Comparison of ENCODE assay signal across 26 cellular contexts in genomic region chr11:34999453-34999852, GRCh38.
DNase-seq lines count a peak whose midpoint lies in the region; ATAC-seq, FAIRE-seq and TF ChIP-seq lines count a peak whose summit lies in the region.
"Had no signal": no experiment of that assay in that cellular context is flagged by ENCODE, and none has a peak within 500 bp of the region (broad histone marks: within the 10 kb centered on the region; RNA-seq: fewer than 3 reads in every experiment).

No MANE protein-coding gene starts in this region.

- no peaks in the 10 kb centered on the region for H3K27me3 ChIP-seq in ACC112 (ENCODE audit: insufficient read depth, low read length)
- no peaks in the 10 kb centered on the region for H3K27me3 ChIP-seq in CD4-positive, alpha-beta T cell (ENCODE audit: control insufficient read depth, insufficient read depth, low read length)
- H3K27me3 ChIP-seq: breast epithelium, heart left ventricle, neutrophil had no signal

- no peak overlapping the region for H3K4me3 ChIP-seq in ACC112 (ENCODE audit: low read depth, low read length)
- no peak overlapping the region for H3K4me3 ChIP-seq in NB4 (ENCODE audit: low read depth, low read length)
- H3K4me3 ChIP-seq: breast epithelium, heart left ventricle, psoas muscle, SK-N-MC had no signal

- no peak for TF ChIP-seq CTCF in CD4-positive, alpha-beta T cell (IDR thresholded peaks at IDR 0.05)
- TF ChIP-seq CTCF in NB4 (IDR thresholded peaks at IDR 0.05; ENCODE audit: low read depth, low read length) (no peak), D721Med (IDR thresholded peaks at IDR 0.05; ENCODE audit: insufficient read depth, missing control alignments) (no peak)

- H3K27ac Mint-ChIP-seq in CD4-positive, alpha-beta T cell, result peak overlapping the region; percentile 74
- H3K27ac Mint-ChIP-seq in activated naive CD8-positive, alpha-beta T cell treated with anti-CD3 and anti-CD28 coated beads for 36 hours, result peak overlapping the region; percentile 10
- H3K27ac Mint-ChIP-seq: activated CD4-positive, alpha-beta memory T cell treated with anti-CD3 and anti-CD28 coated beads, Interleukin-2, amount 10 ng/mL, durations not matched to agents 7 days and 5 days; T-helper 2 cell treated with Interferon-gamma antibody and Interleukin-4, amounts not matched to agents 5 μg/mL and 100 μg/mL, for 36 hours; WTC11 had no signal

- DNase-seq in CD4-positive, alpha-beta T cell, result no peak
- DNase-seq in NB4 (ENCODE audit: low read depth) (peak; percentile 20), HCEC 1CT (no peak), D721Med (ENCODE audit: insufficient read length, low spot score) (no peak)
- no peak for DNase-seq in activated naive CD8-positive, alpha-beta T cell treated with anti-CD3 and anti-CD28 coated beads for 36 hours
- DNase-seq: activated CD4-positive, alpha-beta memory T cell treated with anti-CD3 and anti-CD28 coated beads, Interleukin-2, amount 10 ng/mL, durations not matched to agents 7 days and 5 days; activated gamma-delta T cell treated with Interleukin-2 at 50 U/mL for 16 hours; amniotic stem cell; effector CD4-positive, alpha-beta T cell; heart left ventricle; mesenchymal stem cell; NCI-H1694 treated with DMSO at 0.1 percent for 48 hours; NCI-H2171 treated with DMSO at 0.1 percent for 48 hours; NCI-H526 treated with DMSO at 0.1 percent for 48 hours; psoas muscle; stimulated activated CD8-positive, alpha-beta memory T cell treated with anti-CD3 and anti-CD28 coated beads, Interleukin-4, amount 100 ng/mL, for 48 hours; trophoblast cell had no signal

- H3K27ac ChIP-seq in ACC112 (ENCODE audit: low read depth, low read length), result 0 out of 2 replicates have a peak overlapping the region, but pooled peaks have one; percentile 20
- H3K27ac ChIP-seq in CD4-positive, alpha-beta T cell (ENCODE audit: low read depth, low read length), result no peak overlapping the region
- H3K27ac ChIP-seq: breast epithelium, epithelial cell of prostate, heart left ventricle, KMS-11, neutrophil, psoas muscle, SK-N-MC had no signal

- no peak for FAIRE-seq in D721Med (lab: Jason Lieb, UNC)

- peak; percentile 58 for ATAC-seq in CD4-positive, alpha-beta T cell (ENCODE audit: poor library complexity)
- ATAC-seq in esophagus mucosa, result no peak
- ATAC-seq: heart left ventricle, psoas muscle, WTC11 had no signal

- no peaks in the 10 kb centered on the region for H3K9me3 Mint-ChIP-seq in CD4-positive, alpha-beta T cell
- peaks cover 2% of the 10 kb centered on the region for H3K9me3 Mint-ChIP-seq in activated naive CD8-positive, alpha-beta T cell treated with anti-CD3 and anti-CD28 coated beads for 36 hours
- H3K9me3 Mint-ChIP-seq: activated CD4-positive, alpha-beta memory T cell treated with anti-CD3 and anti-CD28 coated beads, Interleukin-2, amount 10 ng/mL, durations not matched to agents 7 days and 5 days; T-helper 2 cell treated with Interferon-gamma antibody and Interleukin-4, amounts not matched to agents 5 μg/mL and 100 μg/mL, for 36 hours; WTC11 had no signal

- H3K27me3 Mint-ChIP-seq in CD4-positive, alpha-beta T cell, result no peaks in the 10 kb centered on the region
- H3K27me3 Mint-ChIP-seq in activated naive CD8-positive, alpha-beta T cell treated with anti-CD3 and anti-CD28 coated beads for 36 hours, result no peaks in the 10 kb centered on the region

- peaks cover 26% of the 10 kb centered on the region for H3K4me1 ChIP-seq in ACC112 (ENCODE audit: control insufficient read depth, insufficient read depth, low read length, unreplicated experiment)
- H3K4me1 ChIP-seq: breast epithelium had no signal

- no peaks in the 10 kb centered on the region for H3K36me3 ChIP-seq in ACC112 (ENCODE audit: insufficient read depth, low read length)
- H3K36me3 ChIP-seq: breast epithelium, neutrophil had no signal

- intact Hi-C loops in CD4-positive, alpha-beta T cell (cut with DNase I, micrococcal nuclease), result loop anchor here (2.0 to 5.0 kb wide), 7 partner anchors 47 to 239 kb away; partner anchors contain the start of gene CD44 (in 1 of the 2)

- no peak for TF ChIP-seq POLR2A in NB4 (IDR thresholded peaks at IDR 0.05; ENCODE audit: extremely low read depth, insufficient read length)

- H3K9me3 ChIP-seq in CD4-positive, alpha-beta T cell (ENCODE audit: control insufficient read depth, low read length), result no peaks in the 10 kb centered on the region
- H3K9me3 ChIP-seq: breast epithelium, heart left ventricle, neutrophil, psoas muscle had no signal

- H3K4me1 Mint-ChIP-seq in CD4-positive, alpha-beta T cell (ENCODE audit: low read depth), result peaks cover 44% of the 10 kb centered on the region
- H3K4me1 Mint-ChIP-seq in activated naive CD8-positive, alpha-beta T cell treated with anti-CD3 and anti-CD28 coated beads for 36 hours, result peaks cover 38% of the 10 kb centered on the region
- H3K4me1 Mint-ChIP-seq: WTC11 had no signal

- H3K79me2 ChIP-seq in ACC112 (ENCODE audit: control insufficient read depth, insufficient read depth, low read length, unreplicated experiment), result no peaks in the 10 kb centered on the region

- no peaks in the 10 kb centered on the region for H3K36me3 Mint-ChIP-seq in CD4-positive, alpha-beta T cell (ENCODE audit: low read depth)
- no peaks in the 10 kb centered on the region for H3K36me3 Mint-ChIP-seq in activated naive CD8-positive, alpha-beta T cell treated with anti-CD3 and anti-CD28 coated beads for 36 hours
- H3K36me3 Mint-ChIP-seq: WTC11 had no signal

- H2AFZ ChIP-seq in ACC112 (ENCODE audit: low read length, unreplicated experiment), result no peak overlapping the region

- CTCF ChIA-PET in CD4-positive, alpha-beta T cell (lab: Charles Lee), result interaction anchor here (0.9 to 2.6 kb wide), 6 partner anchors 13 to 302 kb away, joined by 3 to 7 read pairs (median 4); no protein-coding TSS in a partner anchor

- POLR2A ChIA-PET in CD4-positive, alpha-beta T cell (lab: Charles Lee), result interaction anchor here (0.6 to 3.1 kb wide), 10 partner anchors 10 to 200 kb away, joined by 3 to 20 read pairs (median 5); partner anchors contain the start of gene CD44

- peak overlapping the region; percentile 1 for H3K4me3 Mint-ChIP-seq in CD4-positive, alpha-beta T cell
- no peak overlapping the region for H3K4me3 Mint-ChIP-seq in activated naive CD8-positive, alpha-beta T cell treated with anti-CD3 and anti-CD28 coated beads for 36 hours
- H3K4me3 Mint-ChIP-seq: activated CD4-positive, alpha-beta memory T cell treated with anti-CD3 and anti-CD28 coated beads, Interleukin-2, amount 10 ng/mL, durations not matched to agents 7 days and 5 days; T-helper 2 cell treated with Interferon-gamma antibody and Interleukin-4, amounts not matched to agents 5 μg/mL and 100 μg/mL, for 36 hours; WTC11 had no signal
